In the genomic region with DNA sequence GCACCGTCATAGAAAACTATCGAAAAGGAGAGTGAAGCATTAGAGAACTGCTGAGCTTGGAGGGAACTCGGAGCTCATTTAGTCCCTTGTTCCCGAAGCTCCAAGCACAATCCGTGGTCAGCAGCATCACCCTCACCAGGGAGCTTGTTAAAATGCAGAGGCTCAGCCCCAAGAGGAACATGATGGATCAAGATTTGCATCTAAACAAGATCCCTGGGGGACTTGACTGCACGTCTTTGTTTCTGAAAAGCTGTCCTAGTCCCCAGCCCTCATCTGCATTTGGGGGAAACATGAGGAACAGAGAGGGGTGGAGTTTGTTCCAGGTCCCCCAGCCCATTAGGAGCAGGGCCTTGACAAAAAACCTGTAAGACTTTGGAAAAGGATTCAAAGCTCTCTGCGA, we compare ENCODE assay signal across 2 cellular contexts.
TF ChIP-seq lines count a peak whose summit lies in the region.

No MANE protein-coding gene starts in this region.

TF ChIP-seq in IMR-90, 13 proteins besides CTCF, POLR2A, EP300 and RAD21:
- TF ChIP-seq, protein P1, sequence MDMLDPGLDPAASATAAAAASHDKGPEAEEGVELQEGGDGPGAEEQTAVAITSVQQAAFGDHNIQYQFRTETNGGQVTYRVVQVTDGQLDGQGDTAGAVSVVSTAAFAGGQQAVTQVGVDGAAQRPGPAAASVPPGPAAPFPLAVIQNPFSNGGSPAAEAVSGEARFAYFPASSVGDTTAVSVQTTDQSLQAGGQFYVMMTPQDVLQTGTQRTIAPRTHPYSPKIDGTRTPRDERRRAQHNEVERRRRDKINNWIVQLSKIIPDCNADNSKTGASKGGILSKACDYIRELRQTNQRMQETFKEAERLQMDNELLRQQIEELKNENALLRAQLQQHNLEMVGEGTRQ (IDR thresholded peaks at IDR 0.05; ENCODE audit: low read depth, low read length): no peak
- TF ChIP-seq FOS (IDR thresholded peaks at IDR 0.05; ENCODE audit: low read depth, low read length) (no peak), MXI1 (IDR thresholded peaks at IDR 0.05; ENCODE audit: borderline replicate concordance, low read depth, low read length) (no peak), CHD1 (IDR thresholded peaks at IDR 0.05; ENCODE audit: low read depth, low read length) (no peak), MAFK (IDR thresholded peaks at IDR 0.05; ENCODE audit: low read depth, low read length) (no peak), RCOR1 (IDR thresholded peaks at IDR 0.05; ENCODE audit: insufficient replicate concordance, low read length) (no peak), SMC3 (IDR thresholded peaks at IDR 0.05; ENCODE audit: low read depth, low read length) (no peak), BHLHE40 (IDR thresholded peaks at IDR 0.05; ENCODE audit: low read depth, low read length) (no peak), MAZ (IDR thresholded peaks at IDR 0.05; ENCODE audit: borderline replicate concordance, low read depth, low read length) (no peak), RFX5 (IDR thresholded peaks at IDR 0.05; ENCODE audit: low read depth, low read length) (no peak), NFE2L2 (IDR thresholded peaks at IDR 0.05; ENCODE audit: low read depth, low read length) (no peak), CEBPB (IDR thresholded peaks at IDR 0.05; ENCODE audit: low read depth, low read length) (no peak)
- TF ChIP-seq, protein P2, sequence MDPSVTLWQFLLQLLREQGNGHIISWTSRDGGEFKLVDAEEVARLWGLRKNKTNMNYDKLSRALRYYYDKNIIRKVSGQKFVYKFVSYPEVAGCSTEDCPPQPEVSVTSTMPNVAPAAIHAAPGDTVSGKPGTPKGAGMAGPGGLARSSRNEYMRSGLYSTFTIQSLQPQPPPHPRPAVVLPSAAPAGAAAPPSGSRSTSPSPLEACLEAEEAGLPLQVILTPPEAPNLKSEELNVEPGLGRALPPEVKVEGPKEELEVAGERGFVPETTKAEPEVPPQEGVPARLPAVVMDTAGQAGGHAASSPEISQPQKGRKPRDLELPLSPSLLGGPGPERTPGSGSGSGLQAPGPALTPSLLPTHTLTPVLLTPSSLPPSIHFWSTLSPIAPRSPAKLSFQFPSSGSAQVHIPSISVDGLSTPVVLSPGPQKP (IDR thresholded peaks at IDR 0.05; ENCODE audit: borderline replicate concordance, low read depth, low read length): no peak

TF ChIP-seq in HepG2, 621 proteins besides CTCF, POLR2A, EP300 and RAD21:
- TF ChIP-seq, protein P3, sequence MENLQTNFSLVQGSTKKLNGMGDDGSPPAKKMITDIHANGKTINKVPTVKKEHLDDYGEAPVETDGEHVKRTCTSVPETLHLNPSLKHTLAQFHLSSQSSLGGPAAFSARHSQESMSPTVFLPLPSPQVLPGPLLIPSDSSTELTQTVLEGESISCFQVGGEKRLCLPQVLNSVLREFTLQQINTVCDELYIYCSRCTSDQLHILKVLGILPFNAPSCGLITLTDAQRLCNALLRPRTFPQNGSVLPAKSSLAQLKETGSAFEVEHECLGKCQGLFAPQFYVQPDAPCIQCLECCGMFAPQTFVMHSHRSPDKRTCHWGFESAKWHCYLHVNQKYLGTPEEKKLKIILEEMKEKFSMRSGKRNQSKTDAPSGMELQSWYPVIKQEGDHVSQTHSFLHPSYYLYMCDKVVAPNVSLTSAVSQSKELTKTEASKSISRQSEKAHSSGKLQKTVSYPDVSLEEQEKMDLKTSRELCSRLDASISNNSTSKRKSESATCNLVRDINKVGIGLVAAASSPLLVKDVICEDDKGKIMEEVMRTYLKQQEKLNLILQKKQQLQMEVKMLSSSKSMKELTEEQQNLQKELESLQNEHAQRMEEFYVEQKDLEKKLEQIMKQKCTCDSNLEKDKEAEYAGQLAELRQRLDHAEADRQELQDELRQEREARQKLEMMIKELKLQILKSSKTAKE (CRISPR knock-in tag; IDR thresholded peaks at IDR 0.05; ENCODE audit: borderline replicate concordance): no peak
- TF ChIP-seq TEAD3 (CRISPR knock-in tag; optimal IDR thresholded peaks at IDR 0.05; ENCODE audit: borderline replicate concordance) (peak; percentile 13), ZNF546 (CRISPR knock-in tag; conservative IDR thresholded peaks at IDR 0.05) (peak; percentile 5; the same call in 1 of the 2 replicates)
